ENCODE assay signal across 22 cellular contexts in genomic region chr14:93402951-93403350, GRCh38. TPM values are rescaled to one million over a fixed set of nuclear protein-coding genes. Genes with fewer than 3 reads are reported as not detected.
DNase-seq lines count a peak whose midpoint lies in the region; FAIRE-seq and TF ChIP-seq lines count a peak whose summit lies in the region.
"Had no signal": no experiment of that assay in that cellular context is flagged by ENCODE, and none has a peak within 500 bp of the region (broad histone marks: within the 10 kb centered on the region; RNA-seq: fewer than 3 reads in every experiment).

No MANE protein-coding gene starts in this region.

- no peak overlapping the region for H3K4me2 ChIP-seq in mesendoderm (ENCODE audit: low read length)
- H3K4me2 ChIP-seq: A549 had no signal

- no peak overlapping the region for H2BK120ac ChIP-seq in mesendoderm (ENCODE audit: low read depth, low read length)

- no peak overlapping the region for H3K4me3 ChIP-seq in NT2/D1 (ENCODE audit: insufficient read length, low read depth)
- no peak overlapping the region for H3K4me3 ChIP-seq in mesendoderm (ENCODE audit: low read length)
- H3K4me3 ChIP-seq: A549 had no signal

- H3K27ac Mint-ChIP-seq in chondrocyte (ENCODE audit: unreplicated experiment), result no peak overlapping the region
- H3K27ac Mint-ChIP-seq: CD4-positive, alpha-beta T cell; IgD-negative memory B cell had no signal

- no peak overlapping the region for H4K8ac ChIP-seq in mesendoderm (ENCODE audit: low read depth, low read length)

- TF ChIP-seq POLR2A in GM12892 (IDR thresholded peaks at IDR 0.05; ENCODE audit: low read depth, low read length), result no peak

- H3K36me3 ChIP-seq in NT2/D1 (ENCODE audit: insufficient read depth, insufficient read length, low read length) (no peaks in the 10 kb centered on the region), mesendoderm (ENCODE audit: control insufficient read depth, insufficient read depth, low read length) (no peaks in the 10 kb centered on the region)

- H2BK5ac ChIP-seq in mesendoderm (ENCODE audit: low read length), result peak overlapping the region; percentile 12

- H3K9me3 ChIP-seq in NT2/D1 (ENCODE audit: insufficient read depth, low read length), result peaks cover 7% of the 10 kb centered on the region; the same call in 1 of the 2 replicates
- H3K9me3 ChIP-seq: A549, Caco-2 had no signal

- H3K27ac ChIP-seq in mesendoderm (ENCODE audit: low read depth, low read length), result peak overlapping the region; percentile 54
- H3K27ac ChIP-seq: 22Rv1, A549, C4-2B had no signal

- no peak overlapping the region for H3K4me3 Mint-ChIP-seq in chondrocyte (ENCODE audit: unreplicated experiment)
- H3K4me3 Mint-ChIP-seq: CD4-positive, alpha-beta T cell; IgD-negative memory B cell had no signal

- in situ Hi-C loops in G401 (cut with HindIII; ENCODE audit: low sequenced_read_pairs), result no loop called here

- H3K4ac ChIP-seq in mesendoderm (ENCODE audit: low read depth, low read length), result no peak overlapping the region

- H3K9me3 Mint-ChIP-seq in chondrocyte (ENCODE audit: low read depth), result no peaks in the 10 kb centered on the region
- H3K9me3 Mint-ChIP-seq: CD4-positive, alpha-beta T cell had no signal

- no CpG with 5 or more reads among the region's 3 CpGs for WGBS in mesendoderm (ENCODE audit: extremely low coverage, insufficient coverage, low lambda C conversion rate)

- H3K27me3 ChIP-seq in NT2/D1 (ENCODE audit: insufficient read depth, insufficient read length) (no peaks in the 10 kb centered on the region), mesendoderm (ENCODE audit: insufficient read depth, low read length, poor library complexity) (no peaks in the 10 kb centered on the region)

- H3K23ac ChIP-seq in mesendoderm (ENCODE audit: low read length), result no peak overlapping the region

- peak; percentile 50 for FAIRE-seq in GM12892 (lab: Jason Lieb, UNC)
- FAIRE-seq in HTR-8/SVneo (lab: Jason Lieb, UNC), result peak; percentile 65
- FAIRE-seq: A549, D721Med, H54, HepG2 had no signal

- no peaks in the 10 kb centered on the region for H3K4me1 Mint-ChIP-seq in chondrocyte (ENCODE audit: low read depth)
- H3K4me1 Mint-ChIP-seq: IgD-negative memory B cell had no signal

- H2BK15ac ChIP-seq in mesendoderm (replicated peaks; ENCODE audit: low read depth), result no peak overlapping the region

- H2AK5ac ChIP-seq in mesendoderm (ENCODE audit: low read length), result no peak overlapping the region

- H3K4me1 ChIP-seq in NT2/D1 (ENCODE audit: insufficient read depth, insufficient read length), result no peaks in the 10 kb centered on the region
- H3K4me1 ChIP-seq in mesendoderm (ENCODE audit: control insufficient read depth, low read depth, low read length), result peaks cover 3% of the 10 kb centered on the region
- H3K4me1 ChIP-seq: A549, Caco-2 had no signal

- H3K56ac ChIP-seq in mesendoderm (ENCODE audit: low read length), result no peak overlapping the region

- H3K18ac ChIP-seq in mesendoderm (ENCODE audit: low read length), result no peak overlapping the region

- H3K79me1 ChIP-seq in mesendoderm (ENCODE audit: low read length), result no peaks in the 10 kb centered on the region

- no peak for TF ChIP-seq CTCF in chondrocyte (IDR thresholded peaks at IDR 0.05)

- DNase-seq in GM12892 (ENCODE audit: insufficient read length) (no peak), HTR-8/SVneo (ENCODE audit: insufficient read length, low spot score) (no peak), NT2/D1 (ENCODE audit: low read depth, low spot score) (peak; percentile 13), mesendoderm (peak; percentile 54), NCI-H1694 (lab: John Stamatoyannopoulos, UW) (no peak), G401 (ENCODE audit: low spot score) (no peak), chondrocyte (ENCODE audit: low spot score) (no peak)
- DNase-seq: AML-193; Caco-2; CD4-positive, alpha-beta T cell; DMS79; GF-D8; KBM-7 had no signal

- no peaks in the 10 kb centered on the region for H3K36me3 Mint-ChIP-seq in chondrocyte (ENCODE audit: low read depth)

- H3K79me2 ChIP-seq in mesendoderm (ENCODE audit: control insufficient read depth, insufficient read depth, low read length), result no peaks in the 10 kb centered on the region

- H3K9ac ChIP-seq in NT2/D1 (ENCODE audit: insufficient read length, low read depth), result no peak overlapping the region
- H3K9ac ChIP-seq in mesendoderm (ENCODE audit: low read length), result no peak overlapping the region

- H4K5ac ChIP-seq in mesendoderm (ENCODE audit: low read length), result no peak overlapping the region

- H3K27me3 Mint-ChIP-seq in chondrocyte (ENCODE audit: low read depth), result peaks cover 7% of the 10 kb centered on the region

RNA-seq across cellular contexts. Expression of gene UNC79, which starts 27.8 kb away (rescaled TPM):
- polyA plus RNA-seq in GM12892 (2012; ENCODE audit: missing spikeins), result 0.11 TPM
- polyA plus RNA-seq in mesendoderm (2013, experiment 1 of 2), result 0.56 TPM
- 0.56 TPM for polyA plus RNA-seq in mesendoderm (2013, experiment 2 of 2)
- total RNA-seq in G401 (2014; rRNA removed; shearing (Covaris generic)), result 0.44 TPM in 1 of 2 replicates, not detected in the other
- 0.10 to 0.19 TPM (median 0.15 TPM) in 3 replicates for total RNA-seq in chondrocyte
- total RNA-seq: CD4-positive, alpha-beta T cell; Daoy; HepG2 had no signal
- polyA plus RNA-seq: IgD-negative memory B cell had no signal

RNA-seq across cellular contexts. Expression of gene COX8C, which starts 56.0 kb away (rescaled TPM):
- not detected for polyA plus RNA-seq in GM12892 (2012; ENCODE audit: missing spikeins)
- not detected for polyA plus RNA-seq in mesendoderm (2013, experiment 1 of 2)
- polyA plus RNA-seq in mesendoderm (2013, experiment 2 of 2), result not detected
- total RNA-seq in G401 (2014; rRNA removed; shearing (Covaris generic)), result not detected in 2 replicates
- not detected in 3 replicates for total RNA-seq in chondrocyte
- total RNA-seq: Caco-2; CD4-positive, alpha-beta T cell; Daoy; HepG2 had no signal
- polyA plus RNA-seq: A549, BJ, HepG2, IgD-negative memory B cell had no signal

Comparison
In these comparisons a context has a peak if more than half of its experiments do, and no peak if none do; other contexts are left out.
1. DNase-seq: peak in NT2/D1 (single experiment) and mesendoderm (single experiment); none in GM12892 (single experiment), HTR-8/SVneo (single experiment), NCI-H1694 (single experiment), G401 (single experiment) and chondrocyte (single experiment).